2 cellular contexts compared by ENCODE assay signal in the genomic region with DNA sequence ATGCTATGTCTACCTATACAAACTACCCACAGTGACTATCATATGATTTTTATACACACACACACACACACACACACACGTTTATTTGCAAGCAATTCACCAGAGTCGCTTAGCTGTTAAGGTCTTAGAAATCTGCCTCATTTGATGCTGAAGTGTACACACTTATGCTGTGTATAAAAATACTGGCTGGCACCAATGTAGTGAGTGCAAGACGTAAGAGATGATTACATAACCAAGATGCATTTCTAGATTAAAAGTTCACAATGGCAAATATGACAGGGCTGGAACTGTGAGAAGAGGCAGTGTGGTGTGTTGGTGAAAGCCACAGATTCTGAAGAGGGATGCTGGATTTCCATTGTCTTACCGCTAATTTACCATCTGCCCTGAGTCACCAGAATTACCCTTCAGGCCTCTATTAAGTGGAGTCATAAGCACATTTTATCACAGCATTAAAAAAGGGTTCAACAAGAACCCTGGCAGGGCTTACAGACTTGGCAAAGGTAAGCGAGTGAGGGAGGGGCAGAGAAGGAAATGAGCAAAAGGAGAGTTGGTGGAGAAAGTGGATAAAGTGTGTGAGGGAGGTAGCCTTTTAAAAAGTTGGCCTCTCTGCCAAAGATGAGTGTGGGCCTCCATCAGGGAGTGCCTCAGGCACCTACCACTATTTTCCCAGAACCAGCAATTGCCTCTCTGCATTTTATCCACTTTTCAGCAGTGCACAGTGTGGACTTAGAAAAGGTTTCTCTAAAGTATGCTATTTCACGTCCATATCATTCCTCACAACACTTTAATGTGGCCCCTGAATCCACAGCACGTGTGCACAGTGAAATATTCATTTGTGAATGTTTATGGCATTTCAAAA.
A peak's percentile ranks its signal among the peaks of the same experiment; 100 is the strongest.
TF ChIP-seq lines count a peak whose summit lies in the region.

No MANE protein-coding gene starts in this region.

TF ChIP-seq in SK-N-SH treated with all-trans-retinoic acid at 6 μM for 48 hours, 23 proteins besides CTCF, POLR2A, EP300 and RAD21 (continued from another document):
- TF ChIP-seq ISL1 (CRISPR knock-in tag; IDR thresholded peaks at IDR 0.05) (0 out of 2 replicates have a peak, but pooled peaks have one; percentile 28), RARB (CRISPR knock-in tag; IDR thresholded peaks at IDR 0.05) (no peak)

TF ChIP-seq in SK-N-SH, 30 proteins besides CTCF, POLR2A, EP300 and RAD21 (continued from another document):
- TF ChIP-seq, protein P1, sequence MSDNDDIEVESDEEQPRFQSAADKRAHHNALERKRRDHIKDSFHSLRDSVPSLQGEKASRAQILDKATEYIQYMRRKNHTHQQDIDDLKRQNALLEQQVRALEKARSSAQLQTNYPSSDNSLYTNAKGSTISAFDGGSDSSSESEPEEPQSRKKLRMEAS (IDR thresholded peaks at IDR 0.05; ENCODE audit: low read depth), result no peak
- TF ChIP-seq, protein P2, sequence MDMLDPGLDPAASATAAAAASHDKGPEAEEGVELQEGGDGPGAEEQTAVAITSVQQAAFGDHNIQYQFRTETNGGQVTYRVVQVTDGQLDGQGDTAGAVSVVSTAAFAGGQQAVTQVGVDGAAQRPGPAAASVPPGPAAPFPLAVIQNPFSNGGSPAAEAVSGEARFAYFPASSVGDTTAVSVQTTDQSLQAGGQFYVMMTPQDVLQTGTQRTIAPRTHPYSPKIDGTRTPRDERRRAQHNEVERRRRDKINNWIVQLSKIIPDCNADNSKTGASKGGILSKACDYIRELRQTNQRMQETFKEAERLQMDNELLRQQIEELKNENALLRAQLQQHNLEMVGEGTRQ (IDR thresholded peaks at IDR 0.05; ENCODE audit: borderline replicate concordance, low read depth, low read length), result no peak
- TF ChIP-seq TEAD4 (IDR thresholded peaks at IDR 0.05; ENCODE audit: borderline replicate concordance, insufficient read depth) (no peak), JUND (IDR thresholded peaks at IDR 0.05) (no peak), NRF1 (IDR thresholded peaks at IDR 0.05; ENCODE audit: low read depth, low read length) (no peak), SIN3A (IDR thresholded peaks at IDR 0.05; ENCODE audit: borderline replicate concordance, low read depth, low read length) (no peak), EZH2phosphoT487 (IDR thresholded peaks at IDR 0.05; ENCODE audit: borderline replicate concordance, low read depth) (no peak)
- TF ChIP-seq, protein P3, sequence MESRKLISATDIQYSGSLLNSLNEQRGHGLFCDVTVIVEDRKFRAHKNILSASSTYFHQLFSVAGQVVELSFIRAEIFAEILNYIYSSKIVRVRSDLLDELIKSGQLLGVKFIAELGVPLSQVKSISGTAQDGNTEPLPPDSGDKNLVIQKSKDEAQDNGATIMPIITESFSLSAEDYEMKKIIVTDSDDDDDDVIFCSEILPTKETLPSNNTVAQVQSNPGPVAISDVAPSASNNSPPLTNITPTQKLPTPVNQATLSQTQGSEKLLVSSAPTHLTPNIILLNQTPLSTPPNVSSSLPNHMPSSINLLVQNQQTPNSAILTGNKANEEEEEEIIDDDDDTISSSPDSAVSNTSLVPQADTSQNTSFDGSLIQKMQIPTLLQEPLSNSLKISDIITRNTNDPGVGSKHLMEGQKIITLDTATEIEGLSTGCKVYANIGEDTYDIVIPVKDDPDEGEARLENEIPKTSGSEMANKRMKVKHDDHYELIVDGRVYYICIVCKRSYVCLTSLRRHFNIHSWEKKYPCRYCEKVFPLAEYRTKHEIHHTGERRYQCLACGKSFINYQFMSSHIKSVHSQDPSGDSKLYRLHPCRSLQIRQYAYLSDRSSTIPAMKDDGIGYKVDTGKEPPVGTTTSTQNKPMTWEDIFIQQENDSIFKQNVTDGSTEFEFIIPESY (IDR thresholded peaks at IDR 0.05; ENCODE audit: borderline replicate concordance, low read depth), result no peak
- TF ChIP-seq, protein P4, sequence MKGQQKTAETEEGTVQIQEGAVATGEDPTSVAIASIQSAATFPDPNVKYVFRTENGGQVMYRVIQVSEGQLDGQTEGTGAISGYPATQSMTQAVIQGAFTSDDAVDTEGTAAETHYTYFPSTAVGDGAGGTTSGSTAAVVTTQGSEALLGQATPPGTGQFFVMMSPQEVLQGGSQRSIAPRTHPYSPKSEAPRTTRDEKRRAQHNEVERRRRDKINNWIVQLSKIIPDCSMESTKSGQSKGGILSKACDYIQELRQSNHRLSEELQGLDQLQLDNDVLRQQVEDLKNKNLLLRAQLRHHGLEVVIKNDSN (IDR thresholded peaks at IDR 0.05; ENCODE audit: borderline replicate concordance, low read depth), result no peak
- TF ChIP-seq, protein P5, sequence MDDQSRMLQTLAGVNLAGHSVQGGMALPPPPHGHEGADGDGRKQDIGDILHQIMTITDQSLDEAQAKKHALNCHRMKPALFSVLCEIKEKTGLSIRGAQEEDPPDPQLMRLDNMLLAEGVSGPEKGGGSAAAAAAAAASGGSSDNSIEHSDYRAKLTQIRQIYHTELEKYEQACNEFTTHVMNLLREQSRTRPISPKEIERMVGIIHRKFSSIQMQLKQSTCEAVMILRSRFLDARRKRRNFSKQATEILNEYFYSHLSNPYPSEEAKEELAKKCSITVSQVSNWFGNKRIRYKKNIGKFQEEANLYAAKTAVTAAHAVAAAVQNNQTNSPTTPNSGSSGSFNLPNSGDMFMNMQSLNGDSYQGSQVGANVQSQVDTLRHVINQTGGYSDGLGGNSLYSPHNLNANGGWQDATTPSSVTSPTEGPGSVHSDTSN (IDR thresholded peaks at IDR 0.05), result no peak
TF ChIP-seq in SK-N-SH: peak in this region for 0.
